In genomic region chr11:18727499-18728236, GRCh38 we compare ENCODE assay signal across 8 cellular contexts. TPM values are rescaled to one million over a fixed set of nuclear protein-coding genes. Genes with fewer than 3 reads are reported as not detected.
A peak's percentile ranks its signal among the peaks of the same experiment; 100 is the strongest.
DNase-seq lines count a peak whose midpoint lies in the region; ATAC-seq and TF ChIP-seq lines count a peak whose summit lies in the region.

No MANE protein-coding gene starts in this region.

- ATAC-seq in GM19397 (IDR thresholded peaks at IDR 0.05; ENCODE audit: unreplicated experiment), result no peak

- H3K4me2 ChIP-seq in fibroblast of lung (ENCODE audit: extremely low read depth, insufficient read depth, low read length), result no peak overlapping the region

- peaks cover 16% of the 10 kb centered on the region for H3K27me3 Mint-ChIP-seq in osteocyte (ENCODE audit: unreplicated experiment)

- DNase-seq in Ammon's horn (ENCODE audit: low spot score), result peak; percentile 69
- peak; percentile 77 for DNase-seq in GM13976 (ENCODE audit: low spot score)
- DNase-seq in NAMALWA (ENCODE audit: low spot score), result peak; percentile 78
- peak; percentile 63 for DNase-seq in activated CD8-positive, alpha-beta memory T cell treated with anti-CD3 and anti-CD28 coated beads, Interleukin-2, amount 50 U/mL, for 48 hours
- DNase-seq in fibroblast of lung (ENCODE audit: low read depth in 2 of 2), result peak in 1 of 2 donors; percentile 8
- DNase-seq in osteocyte (ENCODE audit: extremely low spot score, unreplicated experiment), result no peak
- no peak for DNase-seq in kidney glomerular epithelial cell (lab: John Stamatoyannopoulos, UW)

- H3K4me3 ChIP-seq in fibroblast of lung (replicated peaks in 1 of 4; ENCODE audit: control extremely low read depth in 1 of 4, insufficient read depth in 1 of 4, low read depth in 3 of 4, low read length in 4 of 4), result no peak overlapping the region

- TF ChIP-seq CTCF in GM13976 (IDR thresholded peaks at IDR 0.05; ENCODE audit: borderline replicate concordance, control extremely low read depth, extremely low read depth, insufficient read depth, missing control alignments) (peak; percentile 78), fibroblast of lung (conservative IDR thresholded peaks at IDR 0.05 in 1 of 2, IDR thresholded peaks at IDR 0.05 in 1 of 2; ENCODE audit: low read depth in 1 of 2, low read length in 2 of 2) (peak; percentile 68 to 92), osteocyte (IDR thresholded peaks at IDR 0.05) (peak; percentile 77)

- no peaks in the 10 kb centered on the region for H3K79me2 ChIP-seq in fibroblast of lung (ENCODE audit: control insufficient read depth, insufficient read depth, low read length)

- H3K27ac Mint-ChIP-seq in osteocyte (ENCODE audit: unreplicated experiment), result no peak overlapping the region

- H3K4me3 Mint-ChIP-seq in osteocyte (ENCODE audit: unreplicated experiment), result no peak overlapping the region

- no peaks in the 10 kb centered on the region for H4K20me1 ChIP-seq in fibroblast of lung (ENCODE audit: control insufficient read depth, extremely low read depth, insufficient read depth, low read length)

- no peaks in the 10 kb centered on the region for H3K4me1 Mint-ChIP-seq in osteocyte (ENCODE audit: unreplicated experiment)

- H3K9me3 ChIP-seq in fibroblast of lung (ENCODE audit: control insufficient read depth, insufficient read depth, low read depth, low read length), result no peaks in the 10 kb centered on the region

- H3K9ac ChIP-seq in fibroblast of lung (ENCODE audit: insufficient read depth, low read length), result no peak overlapping the region

- no peaks in the 10 kb centered on the region for H3K27me3 ChIP-seq in fibroblast of lung (ENCODE audit: control insufficient read depth, insufficient read depth, low read length)

- no peak overlapping the region for H2AFZ ChIP-seq in fibroblast of lung (ENCODE audit: low read length)

- H3K9me3 Mint-ChIP-seq in osteocyte (ENCODE audit: unreplicated experiment), result no peaks in the 10 kb centered on the region

- no peaks in the 10 kb centered on the region for H3K36me3 Mint-ChIP-seq in osteocyte (ENCODE audit: unreplicated experiment)

- H3K4me1 ChIP-seq in fibroblast of lung (ENCODE audit: control insufficient read depth, extremely low read depth, insufficient read depth, low read length), result no peaks in the 10 kb centered on the region

- in situ Hi-C loops in GM13976 (cut with MboI; ENCODE audit: low sequenced_read_pairs, unreplicated experiment), result loop anchor here (25.0 kb wide), 1 partner anchor 490 kb away; the partner anchor contains the start of genes SAA2 and SAA4

- no peaks in the 10 kb centered on the region for H3K36me3 ChIP-seq in fibroblast of lung (ENCODE audit: control insufficient read depth, insufficient read depth, low read length)

- H3K27ac ChIP-seq in fibroblast of lung (ENCODE audit: insufficient read depth, low read length), result no peak overlapping the region

RNA-seq across cellular contexts. Expression of gene IGSF22, which starts 1.7 kb away (rescaled TPM):
- total RNA-seq in fibroblast of lung (under 0.01 TPM in 2 replicates), osteocyte (not detected in 2 replicates)
- polyA plus RNA-seq in fibroblast of lung, result not detected in 2 replicates
- not detected in 2 replicates for polyA plus RNA-seq in fibroblast of lung (2012)
- not detected in 2 replicates for polyA minus RNA-seq in fibroblast of lung (ENCODE audit: low replicate concordance)

RNA-seq across cellular contexts. Expression of gene TMEM86A, which starts 29.1 kb away (rescaled TPM):
- total RNA-seq in fibroblast of lung (0.77 and 0.83 TPM in 2 replicates), osteocyte (5.2 and 7.6 TPM in 2 replicates)
- polyA plus RNA-seq in fibroblast of lung, result 0.16 and 0.21 TPM in 2 replicates
- polyA plus RNA-seq in fibroblast of lung (2012), result 0.16 TPM in 2 replicates
- not detected in 2 replicates for polyA minus RNA-seq in fibroblast of lung (ENCODE audit: low replicate concordance)

Comparison
In these comparisons a context has a peak if more than half of its experiments do, and no peak if none do; other contexts are left out.
1. DNase-seq: peak in Ammon's horn (single experiment), GM13976 (single experiment), NAMALWA (single experiment) and activated CD8-positive, alpha-beta memory T cell treated with anti-CD3 and anti-CD28 coated beads, Interleukin-2, amount 50 U/mL, for 48 hours (single experiment); none in osteocyte (single experiment) and kidney glomerular epithelial cell (single experiment).
2. Peak in every context shown above with its lines, with median percentiles within 50 percentile points of each other: CTCF ChIP-seq.